ENCODE assay signal across 10 cellular contexts in the genomic region with DNA sequence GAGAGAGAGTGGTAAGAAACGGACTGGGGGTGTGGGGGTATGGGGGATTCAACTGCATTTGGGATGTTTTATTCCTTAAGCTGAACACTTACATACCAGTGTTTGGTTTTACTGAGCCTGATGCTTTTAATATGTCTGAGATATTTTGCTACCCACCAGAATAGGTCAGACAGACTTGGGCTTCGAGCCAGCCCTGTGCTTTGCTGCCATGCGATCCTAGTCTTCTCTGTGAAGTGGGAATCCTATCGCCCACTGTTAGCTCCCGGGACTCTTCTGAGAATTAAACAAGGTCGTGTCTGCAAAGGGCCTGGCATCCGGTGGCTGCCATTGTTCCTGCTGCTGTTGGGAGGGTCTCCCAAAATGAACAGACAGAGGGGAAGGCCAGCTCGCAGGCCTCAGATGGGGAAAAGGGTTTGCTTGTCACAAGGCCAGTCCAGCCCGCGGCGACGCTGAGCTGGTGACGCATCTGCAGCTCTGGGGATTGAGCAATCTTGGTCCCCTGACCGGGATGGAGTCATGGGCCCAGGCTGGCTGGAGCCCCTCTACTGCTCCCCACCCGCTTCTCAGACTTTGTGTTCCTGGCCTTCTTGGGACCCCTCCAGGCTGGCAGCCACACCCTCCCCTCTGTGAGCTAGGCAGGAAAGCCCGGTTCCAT. TPM values are rescaled to one million over a fixed set of nuclear protein-coding genes. Genes with fewer than 3 reads are reported as not detected.
DNase-seq lines count a peak whose midpoint lies in the region; ATAC-seq and TF ChIP-seq lines count a peak whose summit lies in the region.
"Had no signal": no experiment of that assay in that cellular context is flagged by ENCODE, and none has a peak within 500 bp of the region (broad histone marks: within the 10 kb centered on the region; RNA-seq: fewer than 3 reads in every experiment).

No MANE protein-coding gene starts in this region.

- H3K27ac ChIP-seq in naive thymus-derived CD4-positive, alpha-beta T cell (ENCODE audit: low read depth, low read length): no peak overlapping the region

- peaks cover 26 to 68% (median 51%) of the 10 kb centered on the region in 7 donors for H3K4me1 Mint-ChIP-seq in naive thymus-derived CD4-positive, alpha-beta T cell

- no peak overlapping the region for H3K4me3 ChIP-seq in fibroblast of pulmonary artery (replicated peaks; ENCODE audit: low read depth, low read length)
- H3K4me3 ChIP-seq in naive thymus-derived CD4-positive, alpha-beta T cell (ENCODE audit: low read length): no peak overlapping the region

- no peak for TF ChIP-seq CTCF in fibroblast of pulmonary artery (IDR thresholded peaks at IDR 0.05; ENCODE audit: low read length, missing control alignments)

- H3K27ac Mint-ChIP-seq in naive thymus-derived CD4-positive, alpha-beta T cell: peak overlapping the region in 3 of 9 donors; percentile 32 to 73 (median 59)
- H3K27ac Mint-ChIP-seq: T-helper 17 cell had no signal

- POLR2A ChIA-PET in naive thymus-derived CD4-positive, alpha-beta T cell (lab: Charles Lee): interaction anchor here (0.8 to 23.1 kb wide), 2 partner anchors 17 to 23 kb away, joined by 4 to 427 read pairs; a partner anchor contains a TSS

- no peaks in the 10 kb centered on the region for H3K27me3 Mint-ChIP-seq in naive thymus-derived CD4-positive, alpha-beta T cell
- H3K27me3 Mint-ChIP-seq: activated naive CD4-positive, alpha-beta T cell treated with anti-CD3 and anti-CD28 coated beads, Interleukin-2, amount 10 ng/mL, durations not matched to agents 7 days and 5 days; T-helper 17 cell had no signal

- peaks cover 0 to 10% (median 0%) of the 10 kb centered on the region in 3 experiments for H3K36me3 ChIP-seq in naive thymus-derived CD4-positive, alpha-beta T cell (ENCODE audit: control insufficient read depth in 2 of 3, insufficient read depth in 3 of 3, low read length in 3 of 3)

- peaks cover 0 to 9% of the 10 kb centered on the region in 2 donors for H3K4me1 ChIP-seq in naive thymus-derived CD4-positive, alpha-beta T cell (ENCODE audit: control insufficient read depth in 2 of 2, insufficient read depth in 2 of 2, low read length in 2 of 2)

- ATAC-seq in naive thymus-derived CD4-positive, alpha-beta T cell: peak; percentile 83
- ATAC-seq in GM19395 (IDR thresholded peaks at IDR 0.05; ENCODE audit: unreplicated experiment) (no peak), GM19023 (IDR thresholded peaks at IDR 0.05; ENCODE audit: unreplicated experiment) (no peak)
- ATAC-seq: T-helper 17 cell had no signal

- DNase-seq in SK-MEL-5 (ENCODE audit: low read depth, low spot score): peak; percentile 67
- peak; percentile 88 for DNase-seq in fibroblast of pulmonary artery (ENCODE audit: low read depth)
- peak in 1 of 9 donors; percentile 26 for DNase-seq in naive thymus-derived CD4-positive, alpha-beta T cell
- DNase-seq in ureter (ENCODE audit: low spot score): peak; percentile 82
- DNase-seq in NCI-H748 treated with DMSO at 0.1 percent for 48 hours (lab: John Stamatoyannopoulos, UW): no peak
- DNase-seq: activated naive CD4-positive, alpha-beta T cell treated with anti-CD3 and anti-CD28 coated beads, Interleukin-2, amount 10 ng/mL, durations not matched to agents 7 days and 5 days; NCI-H146; T-helper 17 cell had no signal

- peaks cover 4 to 24% (median 4%) of the 10 kb centered on the region in 5 donors for H3K36me3 Mint-ChIP-seq in naive thymus-derived CD4-positive, alpha-beta T cell

- no peak overlapping the region for H3K4me3 Mint-ChIP-seq in naive thymus-derived CD4-positive, alpha-beta T cell
- H3K4me3 Mint-ChIP-seq: activated naive CD4-positive, alpha-beta T cell treated with anti-CD3 and anti-CD28 coated beads, Interleukin-2, amount 10 ng/mL, durations not matched to agents 7 days and 5 days; T-helper 17 cell had no signal

- in situ Hi-C loops in SK-MEL-5 (cut with HindIII; ENCODE audit: low pct_unique_long_range_greater_than_20kb, low sequenced_read_pairs): no loop called here

- H3K27me3 ChIP-seq in naive thymus-derived CD4-positive, alpha-beta T cell (ENCODE audit: control insufficient read depth in 2 of 2, insufficient read depth in 2 of 2, low read length in 2 of 2): no peaks in the 10 kb centered on the region

- no peaks in the 10 kb centered on the region for H3K9me3 ChIP-seq in naive thymus-derived CD4-positive, alpha-beta T cell (ENCODE audit: control insufficient read depth in 2 of 3, low read length in 3 of 3)

- no peaks in the 10 kb centered on the region for H3K9me3 Mint-ChIP-seq in naive thymus-derived CD4-positive, alpha-beta T cell
- H3K9me3 Mint-ChIP-seq: activated naive CD4-positive, alpha-beta T cell treated with anti-CD3 and anti-CD28 coated beads, Interleukin-2, amount 10 ng/mL, durations not matched to agents 7 days and 5 days had no signal

- intact Hi-C loops in naive thymus-derived CD4-positive, alpha-beta T cell (cut with micrococcal nuclease): no loop called here

- CTCF ChIA-PET in naive thymus-derived CD4-positive, alpha-beta T cell (lab: Charles Lee): no interaction called here

RNA-seq across cellular contexts. Expression of a gene that starts 26.9 kb away (rescaled TPM):
- 14.0 and 31.0 TPM in 2 replicates for total RNA-seq in SK-MEL-5 (2014; rRNA removed; shearing (Covaris generic))
- polyA plus RNA-seq in SK-MEL-5 (2015; cell fraction: cytosol; rRNA removed): 56.5 and 57.7 TPM in 2 replicates
- 7.6 and 23.6 TPM in 2 replicates for polyA plus RNA-seq in SK-MEL-5 (2015; cell fraction: nucleus; rRNA removed)
- 10 to 100 TPM; 63.3 to 97.4 (median 72.2) TPM for total RNA-seq in naive thymus-derived CD4-positive, alpha-beta T cell
- polyA plus RNA-seq in naive thymus-derived CD4-positive, alpha-beta T cell: 10 to 100 TPM; 21.3 to 50.4 TPM
- total RNA-seq in ureter: 131 TPM
